Comparison of ENCODE assay signal across 9 cellular contexts in genomic region chr1:23799255-23799569, GRCh38. TPM values are rescaled to one million over a fixed set of nuclear protein-coding genes. Genes with fewer than 3 reads are reported as not detected.
DNase-seq lines count a peak whose midpoint lies in the region; ATAC-seq and TF ChIP-seq lines count a peak whose summit lies in the region.
"Had no signal": no experiment of that assay in that cellular context is flagged by ENCODE, and none has a peak within 500 bp of the region (broad histone marks: within the 10 kb centered on the region; RNA-seq: fewer than 3 reads in every experiment).

No MANE protein-coding gene starts in this region.

- intact Hi-C loops in A673 (cut with micrococcal nuclease; ENCODE audit: unreplicated experiment): no loop called here

- POLR2A ChIA-PET in A673 (lab: Charles Lee; ENCODE audit: low non-redundant PET): interaction anchor here (0.6 kb wide), 1 partner anchor 51 kb away, joined by 3 read pairs; no protein-coding TSS in a partner anchor

- CTCF ChIA-PET in A673 (lab: Charles Lee): no interaction called here

- H3K9ac ChIP-seq in HUES64 (ENCODE audit: low read depth, low read length): no peak overlapping the region

- H3K27ac ChIP-seq in A673 (ENCODE audit: low read depth, low read length, poor library complexity, severe bottlenecking) (peak overlapping the region; percentile 85), HUES64 (ENCODE audit: low read depth, low read length) (peak overlapping the region; percentile 16; the same call in 1 of the 2 replicates), muscle layer of duodenum (ENCODE audit: low read length) (peak overlapping the region; percentile 82)

- BruUV-seq in A673 (replicated peaks; lab: Mats Ljungman, UMichigan): no TSS peak

- H3K9me3 ChIP-seq in A673 (ENCODE audit: low read depth, low read length, poor library complexity, severe bottlenecking) (no peaks in the 10 kb centered on the region), HUES64 (ENCODE audit: insufficient read depth, low read depth, low read length) (no peaks in the 10 kb centered on the region), muscle layer of duodenum (ENCODE audit: control insufficient read depth in 1 of 2, low read length in 2 of 2) (no peaks in the 10 kb centered on the region)

- peaks cover 19% of the 10 kb centered on the region for H3K36me3 ChIP-seq in A673 (ENCODE audit: insufficient read depth, low read length, poor library complexity, severe bottlenecking)
- peaks cover 41% of the 10 kb centered on the region for H3K36me3 ChIP-seq in HUES64 (ENCODE audit: insufficient read depth, low read length)
- peaks cover 6 to 29% of the 10 kb centered on the region in 2 donors for H3K36me3 ChIP-seq in muscle layer of duodenum (ENCODE audit: control insufficient read depth in 1 of 2, insufficient read depth in 2 of 2, low read length in 2 of 2)

- TF ChIP-seq CTCF in A673 (conservative IDR thresholded peaks at IDR 0.05; ENCODE audit: low read depth, low read length) (no peak), cardiac fibroblast (IDR thresholded peaks at IDR 0.05; ENCODE audit: low read depth, low read length) (no peak)

- WGBS in HUES64: 49% methylated on average over 7 of the region's 7 CpGs

- peaks cover 18% of the 10 kb centered on the region for H3K4me1 ChIP-seq in A673 (ENCODE audit: insufficient read depth, low read length, poor library complexity, severe bottlenecking)
- peaks cover 7% of the 10 kb centered on the region for H3K4me1 ChIP-seq in HUES64 (ENCODE audit: insufficient read depth, low read length)
- H3K4me1 ChIP-seq in muscle layer of duodenum (ENCODE audit: control insufficient read depth in 1 of 2, insufficient read depth in 2 of 2, low read length in 2 of 2): peaks cover 4 to 30% of the 10 kb centered on the region in 2 donors

- no peaks in the 10 kb centered on the region for H3K27me3 ChIP-seq in A673 (replicated peaks; ENCODE audit: insufficient read depth, low read depth, low read length, poor library complexity)
- peaks cover 13% of the 10 kb centered on the region for H3K27me3 ChIP-seq in HUES64 (ENCODE audit: insufficient read depth, low read length)
- H3K27me3 ChIP-seq in muscle layer of duodenum (ENCODE audit: low read depth, low read length): no peaks in the 10 kb centered on the region

- peak overlapping the region; percentile 79 for H3K4me3 ChIP-seq in A673 (ENCODE audit: low read depth, low read length, poor library complexity, severe bottlenecking)
- peak overlapping the region; percentile 72 for H3K4me3 ChIP-seq in HUES64 (ENCODE audit: low read length)
- peak overlapping the region; percentile 84 to 96 for H3K4me3 ChIP-seq in cardiac fibroblast (replicated peaks in 1 of 2; ENCODE audit: low read depth in 2 of 2, low read length in 2 of 2)
- peak overlapping the region; percentile 65 to 80 for H3K4me3 ChIP-seq in muscle layer of duodenum (ENCODE audit: low read depth in 1 of 2, low read length in 2 of 2)

- no peak for ATAC-seq in HG03469 (IDR thresholded peaks at IDR 0.05; ENCODE audit: unreplicated experiment)

- DNase-seq in A673 (ENCODE audit: low spot score) (no peak), cardiac fibroblast (ENCODE audit: low read depth in 2 of 2) (no peak), NOMO-1 treated with dmso at 0.1 percent for 144 hours (lab: John Stamatoyannopoulos, UW; ENCODE audit: unreplicated experiment) (no peak), NCI-H2107 treated with DMSO at 0.1 percent for 48 hours (lab: John Stamatoyannopoulos, UW; ENCODE audit: unreplicated experiment) (no peak)
- no peak for DNase-seq in central memory CD4-positive, alpha-beta T cell
- DNase-seq: activated CD4-positive, alpha-beta T cell treated with anti-CD3 and anti-CD28 coated beads for 1 hour had no signal

RNA-seq across cellular contexts. Expression of gene GALE, which starts 1.3 kb away (rescaled TPM):
- total RNA-seq in A673 (2021): 42.7 and 49.3 TPM in 2 replicates
- 17.7 TPM for polyA plus RNA-seq in HUES64 (2013, experiment 1 of 2)
- polyA plus RNA-seq in HUES64 (2013, experiment 2 of 2): 20.5 TPM

RNA-seq across cellular contexts. Expression of gene LYPLA2, which starts 8.3 kb away (rescaled TPM):
- 54.5 and 66.2 TPM in 2 replicates for total RNA-seq in A673 (2021)
- 94.8 TPM for polyA plus RNA-seq in HUES64 (2013, experiment 1 of 2)
- polyA plus RNA-seq in HUES64 (2013, experiment 2 of 2): 86.7 TPM

RNA-seq across cellular contexts. Expression of gene PITHD1, which starts 21.0 kb away (rescaled TPM):
- total RNA-seq in A673 (2021): 63.8 and 78.9 TPM in 2 replicates
- polyA plus RNA-seq in HUES64 (2013, experiment 1 of 2): 46.9 TPM
- polyA plus RNA-seq in HUES64 (2013, experiment 2 of 2): 46.3 TPM

RNA-seq across cellular contexts. Expression of gene HMGCL, which starts 26.0 kb away (rescaled TPM):
- total RNA-seq in A673 (2021): 13.9 and 17.1 TPM in 2 replicates
- 7.2 TPM for polyA plus RNA-seq in HUES64 (2013, experiment 1 of 2)
- 13.2 TPM for polyA plus RNA-seq in HUES64 (2013, experiment 2 of 2)

RNA-seq across cellular contexts. Expression of gene ELOA, which starts 55.9 kb away (rescaled TPM):
- total RNA-seq in A673 (2021): 66.3 and 69.8 TPM in 2 replicates
- 36.2 TPM for polyA plus RNA-seq in HUES64 (2013, experiment 1 of 2)
- polyA plus RNA-seq in HUES64 (2013, experiment 2 of 2): 30.7 TPM

Comparison
In these comparisons a context has a peak if more than half of its experiments do, and no peak if none do; other contexts are left out.
1. H3K27ac ChIP-seq: peak in every context shown above with its lines; median percentile 85 in A673; 82 in muscle layer of duodenum; 16 in HUES64.